Comparison of ENCODE assay signal across 8 cellular contexts in genomic region chr16:679808-680624, GRCh38. TPM values are rescaled to one million over a fixed set of nuclear protein-coding genes. Genes with fewer than 3 reads are reported as not detected.
A peak's percentile ranks its signal among the peaks of the same experiment; 100 is the strongest.
DNase-seq lines count a peak whose midpoint lies in the region; ATAC-seq, FAIRE-seq and TF ChIP-seq lines count a peak whose summit lies in the region.

Gene STUB1, plus strand, starts transcription at chr16:680410. Its CDS starts 116 bp downstream, at chr16:680526.

- H4K20me1 ChIP-seq in MM.1S (ENCODE audit: insufficient read depth, low read length): no peaks in the 10 kb centered on the region

- 0 out of 2 replicates have a peak, but pooled peaks cover 4% of the 10 kb centered on the region for H3F3A ChIP-seq in MM.1S (ENCODE audit: insufficient read depth, low read length)

- ATAC-seq in GM21723 (IDR thresholded peaks at IDR 0.05; ENCODE audit: unreplicated experiment) (peak; percentile 38), Right ventricle myocardium superior (ENCODE audit: poor library complexity) (peak; percentile 77), pancreas (peak; percentile 63 to 82 (median 72)), thoracic aorta (ENCODE audit: insufficient number of reproducible peaks, low FRiP score, low read depth) (peak; percentile 41)

- 0 to 1% methylated on average over 31 to 93 of the region's 93 CpGs for WGBS in pancreas, 2 donors

- H3K9me3 ChIP-seq in MM.1S (replicated peaks; ENCODE audit: insufficient read depth, low read length) (no peaks in the 10 kb centered on the region), pancreas (no peaks in the 10 kb centered on the region), thoracic aorta (no peaks in the 10 kb centered on the region)

- H3K9me2 ChIP-seq in MM.1S (replicated peaks; ENCODE audit: insufficient read depth, low read length): no peaks in the 10 kb centered on the region

- peak within 1 kb of the TSS; percentile 72 for H3K9ac ChIP-seq in MM.1S (ENCODE audit: low read length)

- H3K27ac ChIP-seq in MM.1S (ENCODE audit: low read length) (peak within 1 kb of the TSS; percentile 71; the same call in 1 of the 2 replicates), pancreas (peak within 1 kb of the TSS; percentile 74 to 87 (median 82)), thoracic aorta (peak within 1 kb of the TSS; percentile 82 to 95)

- H3K27me3 ChIP-seq in MM.1S (replicated peaks; ENCODE audit: insufficient read depth, low read length) (no peaks in the 10 kb centered on the region), pancreas (no peaks in the 10 kb centered on the region), thoracic aorta (replicated peaks; ENCODE audit: insufficient read depth) (no peaks in the 10 kb centered on the region)

- no peak for FAIRE-seq in pancreas (lab: Jason Lieb, UNC)

- peaks cover 8% of the 10 kb centered on the region; the same call in 1 of the 2 replicates for H3K4me1 ChIP-seq in MM.1S (ENCODE audit: low read length)
- peaks cover 9 to 25% (median 24%) of the 10 kb centered on the region in 3 donors for H3K4me1 ChIP-seq in pancreas
- H3K4me1 ChIP-seq in thoracic aorta (ENCODE audit: control insufficient read depth in 1 of 2, low read depth in 2 of 2): peaks cover 33 to 60% of the 10 kb centered on the region in 2 donors

- peaks cover 32% of the 10 kb centered on the region for H3K79me2 ChIP-seq in MM.1S (ENCODE audit: low read length)

- H3K4me2 ChIP-seq in MM.1S (ENCODE audit: low read depth, low read length): peak within 1 kb of the TSS; percentile 93

- H3K36me3 ChIP-seq in MM.1S (replicated peaks; ENCODE audit: insufficient read depth, low read length): no peaks in the 10 kb centered on the region
- H3K36me3 ChIP-seq in pancreas: peaks cover 0 to 14% (median 13%) of the 10 kb centered on the region in 3 donors
- peaks cover 19% of the 10 kb centered on the region for H3K36me3 ChIP-seq in thoracic aorta

- no peak for TF ChIP-seq CTCF in MM.1S (IDR thresholded peaks at IDR 0.05; ENCODE audit: low read length)
- no peak for TF ChIP-seq CTCF in pancreas (IDR thresholded peaks at IDR 0.05)
- TF ChIP-seq CTCF in thoracic aorta (IDR thresholded peaks at IDR 0.05): no peak

- H3K4me3 ChIP-seq in MM.1S (ENCODE audit: low read length): peak within 1 kb of the TSS; percentile 84
- H3K4me3 ChIP-seq in pancreas: peak within 1 kb of the TSS; percentile 51 to 93 (median 74)
- peak within 1 kb of the TSS; percentile 83 for H3K4me3 ChIP-seq in thoracic aorta

- intact Hi-C loops in Right ventricle myocardium superior (cut with DNase I): no loop called here
- intact Hi-C loops in pancreas (cut with DNase I): no loop called here

- peak within 1 kb of the TSS; percentile 86 for H2AFZ ChIP-seq in MM.1S (ENCODE audit: low read length)

- DNase-seq in COLO829 (ENCODE audit: low spot score) (peak; percentile 67), MM.1S (peak; percentile 81), T follicular helper cell (ENCODE audit: low read depth) (peak; percentile 87), Right ventricle myocardium superior (peak; percentile 91), pancreas (peak; percentile 78 to 94 (median 88)), thoracic aorta (ENCODE audit: low spot score) (peak; percentile 66)
- DNase-seq in activated naive CD8-positive, alpha-beta T cell treated with anti-CD3 and anti-CD28 coated beads, Interleukin-2, amount 50 U/mL, for 16 hours (ENCODE audit: low read depth, low spot score): peak; percentile 73

RNA-seq across cellular contexts. Expression of gene STUB1, which starts in this region (rescaled TPM):
- total RNA-seq in Right ventricle myocardium superior (126 TPM), pancreas (10 to 100 TPM; 40.1 to 66.1 (median 56.0) TPM), thoracic aorta (100 to 1,000 TPM; 103 to 145 TPM)
- polyA plus RNA-seq in pancreas: 100 to 1,000 TPM in 1 of 2 donors, 10 to 100 TPM in 1; 89.5 to 130 TPM

Comparison
In these comparisons a context has a peak if more than half of its experiments do, and no peak if none do; other contexts are left out.
1. Peak in every context shown above with its lines: DNase-seq, ATAC-seq, H3K4me3 ChIP-seq and H3K27ac ChIP-seq.